17 cellular contexts compared by ENCODE assay signal in the genomic region with DNA sequence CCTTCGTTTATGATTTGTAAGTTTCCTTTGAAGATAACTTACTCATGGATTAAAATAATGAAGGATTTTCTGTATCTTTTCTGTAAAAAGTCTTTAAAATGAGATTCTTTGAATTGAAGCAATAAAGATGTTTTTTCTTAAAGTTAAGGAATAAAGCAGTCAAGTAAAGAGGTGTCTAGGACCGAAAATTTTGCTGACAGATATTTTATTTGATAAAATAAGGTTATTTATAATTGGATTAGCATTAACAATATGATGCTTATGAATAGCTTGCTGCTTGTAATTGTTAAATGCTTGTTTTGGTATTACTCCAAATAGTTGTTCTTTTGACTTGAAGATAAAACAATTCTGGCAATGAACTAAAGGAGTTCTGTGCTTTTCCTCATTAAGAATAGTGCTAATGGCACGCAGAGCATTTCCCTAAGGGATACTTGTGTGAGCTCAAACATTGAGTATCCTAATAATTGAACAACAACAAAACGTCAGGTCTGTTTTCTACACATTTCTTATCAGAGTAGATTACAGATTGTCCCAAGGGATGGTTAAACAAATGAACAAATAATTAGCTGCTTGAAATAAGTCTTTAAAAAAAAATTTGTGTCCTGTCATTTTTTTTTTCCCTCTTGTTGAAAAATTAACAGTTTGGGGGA.
"Had no signal": no experiment of that assay in that cellular context is flagged by ENCODE, and none has a peak within 500 bp of the region (broad histone marks: within the 10 kb centered on the region; RNA-seq: fewer than 3 reads in every experiment).

No MANE protein-coding gene starts in this region.

- DNase-seq: activated CD4-positive, alpha-beta memory T cell treated with anti-CD3 and anti-CD28 coated beads, Interleukin-2, amount 10 ng/mL, durations not matched to agents 7 days and 5 days; activated CD4-positive, alpha-beta T cell treated with anti-CD3 and anti-CD28 coated beads for 4 hours; activated naive CD4-positive, alpha-beta T cell treated with anti-CD3 and anti-CD28 coated beads, Interleukin-2, amount 10 ng/mL, durations not matched to agents 7 days and 5 days; activated T-cell treated with anti-CD3 and anti-CD28 coated beads, Interleukin-2, amount 50 U/mL, for 24 hours; adrenal gland; kidney; mesendoderm; natural killer cell; T-helper 17 cell; upper lobe of left lung had no signal

- H3K4me2 ChIP-seq: hepatocyte had no signal

- H3K9ac ChIP-seq: parathyroid adenoma had no signal

- H2AFZ ChIP-seq: hepatocyte, parathyroid adenoma had no signal

- H3K9me3 ChIP-seq: adrenal gland, gastroesophageal sphincter, neutrophil had no signal

- H3K27ac ChIP-seq: adrenal gland, cardiac muscle cell, hepatocyte, neutrophil, parathyroid adenoma, upper lobe of left lung had no signal

- H3K4me3 ChIP-seq: adrenal gland, cardiac muscle cell, gastroesophageal sphincter, hepatocyte, skin epidermis, upper lobe of left lung had no signal

- H3K27me3 ChIP-seq: adrenal gland, cardiac muscle cell, gastroesophageal sphincter, hepatocyte, neutrophil, upper lobe of left lung had no signal

- FAIRE-seq: kidney had no signal

- ATAC-seq: gastroesophageal sphincter, natural killer cell, T-helper 17 cell, WTC11 had no signal
